In genomic region chr4:138305055-138305454, GRCh38 we compare ENCODE assay signal across 32 cellular contexts.
"Had no signal": no experiment of that assay in that cellular context is flagged by ENCODE, and none has a peak within 500 bp of the region (broad histone marks: within the 10 kb centered on the region; RNA-seq: fewer than 3 reads in every experiment).

No MANE protein-coding gene starts in this region.

- H2AFZ ChIP-seq: neural progenitor cell, parathyroid adenoma had no signal

- H3K27me3 ChIP-seq: breast epithelium, esophagus squamous epithelium, left lung, neural progenitor cell, right atrium auricular region, stomach, thyroid gland, upper lobe of left lung, vagina had no signal

- H3K9me3 ChIP-seq: breast epithelium, esophagus squamous epithelium, left lung, lower lobe of right lung, right atrium auricular region, stomach, thyroid gland, upper lobe of left lung, vagina had no signal

- H3K9ac ChIP-seq: neural progenitor cell, parathyroid adenoma had no signal

- H3K27ac ChIP-seq: breast epithelium, epithelial cell of prostate, esophagus squamous epithelium, left lung, lower lobe of right lung, neural progenitor cell, parathyroid adenoma, right atrium auricular region, stomach, thyroid gland, upper lobe of left lung, vagina had no signal

- H3K4me1 ChIP-seq: breast epithelium, lower lobe of right lung, neural progenitor cell, parathyroid adenoma, right atrium auricular region, stomach, upper lobe of left lung, vagina had no signal

- H3K79me2 ChIP-seq: parathyroid adenoma had no signal

- H3K4me2 ChIP-seq: neural progenitor cell had no signal

- H3K36me3 ChIP-seq: breast epithelium, esophagus squamous epithelium, left lung, lower lobe of right lung, neural progenitor cell, right atrium auricular region, stomach, thyroid gland, upper lobe of left lung, vagina had no signal

- FAIRE-seq: endometrium, frontal cortex had no signal

- DNase-seq: activated CD4-positive, alpha-beta memory T cell treated with anti-CD3 and anti-CD28 coated beads for 36 hours; activated CD4-positive, alpha-beta T cell treated with anti-CD3 and anti-CD28 coated beads, Interleukin-2, amount 10 ng/mL, durations not matched to agents 24 days and 14 days; activated CD4-positive, CD25-positive, alpha-beta regulatory T cell treated with anti-CD3 and anti-CD28 coated beads, Interleukin-2, amount 50 U/mL, for 72 hours; activated CD8-positive, alpha-beta memory T cell treated with anti-CD3 and anti-CD28 coated beads, Interleukin-2, amount 50 U/mL, for 48 hours; activated gamma-delta T cell treated with Interleukin-2 at 50 U/mL for 16 hours; activated naive CD4-positive, alpha-beta T cell treated with anti-CD3 and anti-CD28 coated beads, Interleukin-2, amount 50 U/mL, for 16 hours; activated T-cell treated with anti-CD3 and anti-CD28 coated beads, Interleukin-2, amount 50 U/mL, for 4 hours; amygdala; central memory CD4-positive, alpha-beta T cell; effector CD8-positive, alpha-beta T cell; esophagus squamous epithelium; kidney glomerular epithelial cell; left lung; lower lobe of right lung; mesenchymal stem cell; natural killer cell; occipital lobe; stimulated activated CD4-positive, alpha-beta T cell treated with anti-CD3 and anti-CD28 coated beads, Interleukin-15, amount 100 ng/mL, for 24 hours; stimulated activated CD4-positive, alpha-beta T cell treated with anti-CD3 and anti-CD28 coated beads, Interleukin-2, amount 100 ng/mL, for 24 hours; stimulated activated naive B cell treated with anti-CD40 and anti-IgM and Interleukin-4, amounts not matched to agents 10 μg/mL and 1 μg/mL and 100 μg/mL, for 72 hours; stomach; T1000; thyroid gland; upper lobe of left lung had no signal

- H3K4me3 ChIP-seq: breast epithelium, esophagus squamous epithelium, left lung, lower lobe of right lung, neural progenitor cell, right atrium auricular region, stomach, thyroid gland, upper lobe of left lung, vagina had no signal
